Comparison of ENCODE assay signal across 37 cellular contexts in genomic region chrX:37487271-37487670, GRCh38.
"Had no signal": no experiment of that assay in that cellular context is flagged by ENCODE, and none has a peak within 500 bp of the region (broad histone marks: within the 10 kb centered on the region; RNA-seq: fewer than 3 reads in every experiment).

No MANE protein-coding gene starts in this region.

- H3K4me3 ChIP-seq: adrenal gland, ascending aorta, body of pancreas, breast epithelium, cardiac muscle cell had no signal

- H3K4me1 Mint-ChIP-seq: activated naive CD4-positive, alpha-beta T cell treated with anti-CD3 and anti-CD28 coated beads, Interleukin-2, amount 10 ng/mL, durations not matched to agents 7 days and 5 days; activated naive CD4-positive, alpha-beta T cell treated with anti-CD3 and anti-CD28 coated beads, Interleukin-2, amount 50 U/mL, for 24 hours; activated naive CD8-positive, alpha-beta T cell treated with anti-CD3 and anti-CD28 coated beads for 36 hours; activated naive CD8-positive, alpha-beta T cell treated with anti-CD3 and anti-CD28 coated beads, Interleukin-2, amount 10 ng/mL, durations not matched to agents 7 days and 5 days; activated naive CD8-positive, alpha-beta T cell treated with anti-CD3 and anti-CD28 coated beads, Interleukin-2, amount 50 U/mL, for 24 hours; brain; central memory CD8-positive, alpha-beta T cell had no signal

- ATAC-seq: activated naive CD4-positive, alpha-beta T cell treated with anti-CD3 and anti-CD28 coated beads, Interleukin-2, amount 50 U/mL, for 72 hours; activated naive CD8-positive, alpha-beta T cell treated with anti-CD3 and anti-CD28 coated beads, Interleukin-2, amount 50 U/mL, for 24 hours; activated T-cell treated with anti-CD3 and anti-CD28 coated beads, Interleukin-2, amount 50 U/mL, for 4 hours; activated T-cell treated with anti-CD3 and anti-CD28 coated beads, Interleukin-2, amount 50 U/mL, for 72 hours; body of pancreas had no signal

- H3K27ac ChIP-seq: adrenal gland, ascending aorta, body of pancreas, brain microvascular endothelial cell, breast epithelium, cardiac muscle cell had no signal

- H3K36me3 Mint-ChIP-seq: activated naive CD4-positive, alpha-beta T cell treated with anti-CD3 and anti-CD28 coated beads, Interleukin-2, amount 10 ng/mL, durations not matched to agents 7 days and 5 days; activated naive CD4-positive, alpha-beta T cell treated with anti-CD3 and anti-CD28 coated beads, Interleukin-2, amount 50 U/mL, for 24 hours; activated naive CD4-positive, alpha-beta T cell treated with anti-CD3 and anti-CD28 coated beads, Interleukin-2, amount 50 U/mL, for 72 hours; activated naive CD8-positive, alpha-beta T cell; activated naive CD8-positive, alpha-beta T cell treated with anti-CD3 and anti-CD28 coated beads for 36 hours; activated naive CD8-positive, alpha-beta T cell treated with anti-CD3 and anti-CD28 coated beads, Interleukin-2, amount 10 ng/mL, durations not matched to agents 7 days and 5 days; brain had no signal

- H3K9me3 ChIP-seq: adrenal gland, ascending aorta, body of pancreas, breast epithelium had no signal

- H3K27ac Mint-ChIP-seq: activated naive CD4-positive, alpha-beta T cell treated with anti-CD3 and anti-CD28 coated beads for 36 hours; activated naive CD4-positive, alpha-beta T cell treated with anti-CD3 and anti-CD28 coated beads, Interleukin-2, amount 10 ng/mL, durations not matched to agents 7 days and 5 days; activated naive CD4-positive, alpha-beta T cell treated with anti-CD3 and anti-CD28 coated beads, Interleukin-2, amount 50 U/mL, for 24 hours; activated naive CD4-positive, alpha-beta T cell treated with anti-CD3 and anti-CD28 coated beads, Interleukin-2, amount 50 U/mL, for 72 hours; activated naive CD8-positive, alpha-beta T cell; activated naive CD8-positive, alpha-beta T cell treated with anti-CD3 and anti-CD28 coated beads for 36 hours; activated naive CD8-positive, alpha-beta T cell treated with anti-CD3 and anti-CD28 coated beads, Interleukin-2, amount 10 ng/mL, durations not matched to agents 7 days and 5 days; activated naive CD8-positive, alpha-beta T cell treated with anti-CD3 and anti-CD28 coated beads, Interleukin-2, amount 50 U/mL, for 24 hours; activated T-cell treated with anti-CD3 and anti-CD28 coated beads, Interleukin-2, amount 50 U/mL, for 24 hours; activated T-cell treated with anti-CD3 and anti-CD28 coated beads, Interleukin-2, amount 50 U/mL, for 72 hours; activated T-helper 1 cell treated with anti-CD3 and anti-CD28 coated beads, Interleukin-12 subunit alpha, Interleukin-12 subunit beta, Interleukin-2, Interleukin-4 antibody, amounts not matched to agents 30 ng/mL and 10 ng/mL and 1 ng/mL, durations not matched to agents 14 hours and 24 hours and 36 hours; activated T-helper 2 cell treated with anti-CD3 and anti-CD28 coated beads, Interferon-gamma antibody, Interleukin-2, Interleukin-4, amounts not matched to agents 10 μg/mL and 5 μg/mL and 100 μg/mL, durations not matched to agents 14 hours and 24 hours and 36 hours; brain had no signal

- H3K4me1 ChIP-seq: adrenal gland, ascending aorta, body of pancreas, breast epithelium had no signal

- H3K27me3 ChIP-seq: adrenal gland, ascending aorta, body of pancreas, brain microvascular endothelial cell, breast epithelium, cardiac muscle cell had no signal

- H3K36me3 ChIP-seq: adrenal gland, ascending aorta, brain microvascular endothelial cell, breast epithelium, cardiac muscle cell had no signal

- H3K9me3 Mint-ChIP-seq: activated naive CD4-positive, alpha-beta T cell treated with anti-CD3 and anti-CD28 coated beads for 36 hours; activated naive CD4-positive, alpha-beta T cell treated with anti-CD3 and anti-CD28 coated beads, Interleukin-2, amount 10 ng/mL, durations not matched to agents 7 days and 5 days; activated naive CD4-positive, alpha-beta T cell treated with anti-CD3 and anti-CD28 coated beads, Interleukin-2, amount 50 U/mL, for 24 hours; activated naive CD4-positive, alpha-beta T cell treated with anti-CD3 and anti-CD28 coated beads, Interleukin-2, amount 50 U/mL, for 72 hours; activated naive CD8-positive, alpha-beta T cell treated with anti-CD3 and anti-CD28 coated beads for 36 hours; activated naive CD8-positive, alpha-beta T cell treated with anti-CD3 and anti-CD28 coated beads, Interleukin-2, amount 10 ng/mL, durations not matched to agents 7 days and 5 days; activated naive CD8-positive, alpha-beta T cell treated with anti-CD3 and anti-CD28 coated beads, Interleukin-2, amount 50 U/mL, for 24 hours; activated T-cell treated with anti-CD3 and anti-CD28 coated beads, Interleukin-2, amount 50 U/mL, for 24 hours; activated T-cell treated with anti-CD3 and anti-CD28 coated beads, Interleukin-2, amount 50 U/mL, for 4 hours; activated T-cell treated with anti-CD3 and anti-CD28 coated beads, Interleukin-2, amount 50 U/mL, for 72 hours; activated T-helper 1 cell treated with anti-CD3 and anti-CD28 coated beads, Interleukin-12 subunit alpha, Interleukin-12 subunit beta, Interleukin-2, Interleukin-4 antibody, amounts not matched to agents 30 ng/mL and 10 ng/mL and 1 ng/mL, durations not matched to agents 14 hours and 24 hours and 36 hours; activated T-helper 2 cell treated with anti-CD3 and anti-CD28 coated beads, Interferon-gamma antibody, Interleukin-2, Interleukin-4, amounts not matched to agents 10 μg/mL and 5 μg/mL and 100 μg/mL, durations not matched to agents 14 hours and 24 hours and 36 hours; brain; central memory CD8-positive, alpha-beta T cell had no signal

- DNase-seq: activated effector memory CD4-positive, alpha-beta T cell treated with anti-CD3 and anti-CD28 coated beads, Interleukin-2, amount 50 U/mL, for 16 hours; activated effector memory CD4-positive, alpha-beta T cell treated with Interleukin-2 at 50 U/mL for 16 hours; activated gamma-delta T cell; activated gamma-delta T cell treated with Interleukin-2 at 50 U/mL for 16 hours; activated naive CD4-positive, alpha-beta T cell; activated naive CD4-positive, alpha-beta T cell treated with anti-CD3 and anti-CD28 coated beads for 36 hours; activated naive CD4-positive, alpha-beta T cell treated with anti-CD3 and anti-CD28 coated beads, Interleukin-2, amount 10 ng/mL, durations not matched to agents 7 days and 5 days; activated naive CD4-positive, alpha-beta T cell treated with anti-CD3 and anti-CD28 coated beads, Interleukin-2, amount 50 U/mL, for 16 hours; activated naive CD4-positive, alpha-beta T cell treated with Interleukin-2 at 50 U/mL for 16 hours; activated naive CD8-positive, alpha-beta T cell treated with anti-CD3 and anti-CD28 coated beads for 36 hours; activated naive CD8-positive, alpha-beta T cell treated with anti-CD3 and anti-CD28 coated beads, Interleukin-2, amount 10 ng/mL, durations not matched to agents 7 days and 5 days; activated naive CD8-positive, alpha-beta T cell treated with anti-CD3 and anti-CD28 coated beads, Interleukin-2, amount 50 U/mL, for 24 hours; activated T-cell treated with anti-CD3 and anti-CD28 coated beads, Interleukin-2, amount 50 U/mL, for 1 hour; activated T-cell treated with anti-CD3 and anti-CD28 coated beads, Interleukin-2, amount 50 U/mL, for 24 hours; activated T-cell treated with anti-CD3 and anti-CD28 coated beads, Interleukin-2, amount 50 U/mL, for 4 hours; activated T-cell treated with anti-CD3 and anti-CD28 coated beads, Interleukin-2, amount 50 U/mL, for 48 hours; activated T-cell treated with anti-CD3 and anti-CD28 coated beads, Interleukin-2, amount 50 U/mL, for 72 hours; adrenal gland; amniotic stem cell; amygdala; anterior cingulate cortex; aorta; body of pancreas; brain microvascular endothelial cell; caudate nucleus; central memory CD4-positive, alpha-beta T cell; cerebellar nuclear complex had no signal

- H3K4me3 Mint-ChIP-seq: activated naive CD4-positive, alpha-beta T cell treated with anti-CD3 and anti-CD28 coated beads for 36 hours; activated naive CD4-positive, alpha-beta T cell treated with anti-CD3 and anti-CD28 coated beads, Interleukin-2, amount 10 ng/mL, durations not matched to agents 7 days and 5 days; activated naive CD4-positive, alpha-beta T cell treated with anti-CD3 and anti-CD28 coated beads, Interleukin-2, amount 50 U/mL, for 24 hours; activated naive CD8-positive, alpha-beta T cell; activated naive CD8-positive, alpha-beta T cell treated with anti-CD3 and anti-CD28 coated beads for 36 hours; activated naive CD8-positive, alpha-beta T cell treated with anti-CD3 and anti-CD28 coated beads, Interleukin-2, amount 10 ng/mL, durations not matched to agents 7 days and 5 days; activated naive CD8-positive, alpha-beta T cell treated with anti-CD3 and anti-CD28 coated beads, Interleukin-2, amount 50 U/mL, for 24 hours; activated T-cell treated with anti-CD3 and anti-CD28 coated beads, Interleukin-2, amount 50 U/mL, for 24 hours; activated T-cell treated with anti-CD3 and anti-CD28 coated beads, Interleukin-2, amount 50 U/mL, for 4 hours; activated T-cell treated with anti-CD3 and anti-CD28 coated beads, Interleukin-2, amount 50 U/mL, for 72 hours; activated T-helper 1 cell treated with anti-CD3 and anti-CD28 coated beads, Interleukin-12 subunit alpha, Interleukin-12 subunit beta, Interleukin-2, Interleukin-4 antibody, amounts not matched to agents 30 ng/mL and 10 ng/mL and 1 ng/mL, durations not matched to agents 14 hours and 24 hours and 36 hours; brain; central memory CD8-positive, alpha-beta T cell had no signal

- H3K27me3 Mint-ChIP-seq: activated naive CD4-positive, alpha-beta T cell treated with anti-CD3 and anti-CD28 coated beads, Interleukin-2, amount 10 ng/mL, durations not matched to agents 7 days and 5 days; activated naive CD4-positive, alpha-beta T cell treated with anti-CD3 and anti-CD28 coated beads, Interleukin-2, amount 50 U/mL, for 24 hours; activated naive CD8-positive, alpha-beta T cell; activated naive CD8-positive, alpha-beta T cell treated with anti-CD3 and anti-CD28 coated beads for 36 hours; activated naive CD8-positive, alpha-beta T cell treated with anti-CD3 and anti-CD28 coated beads, Interleukin-2, amount 10 ng/mL, durations not matched to agents 7 days and 5 days; activated naive CD8-positive, alpha-beta T cell treated with anti-CD3 and anti-CD28 coated beads, Interleukin-2, amount 50 U/mL, for 24 hours; central memory CD8-positive, alpha-beta T cell had no signal
